In genomic region chr9:18826248-18826647, GRCh38 we compare ENCODE assay signal across 18 cellular contexts.
DNase-seq lines count a peak whose midpoint lies in the region; TF ChIP-seq lines count a peak whose summit lies in the region.
"Had no signal": no experiment of that assay in that cellular context is flagged by ENCODE, and none has a peak within 500 bp of the region (broad histone marks: within the 10 kb centered on the region; RNA-seq: fewer than 3 reads in every experiment).

No MANE protein-coding gene starts in this region.

- H3K79me2 ChIP-seq in H9 (ENCODE audit: insufficient read depth, low read length) = no peaks in the 10 kb centered on the region

- no peak overlapping the region for H3K4ac ChIP-seq in H9 (ENCODE audit: low read depth, low read length)

- peaks cover 29 to 31% of the 10 kb centered on the region in 2 experiments for H3K4me1 Mint-ChIP-seq in H9
- H3K4me1 Mint-ChIP-seq in endodermal cell = peaks cover 37% of the 10 kb centered on the region
- peaks cover 6% of the 10 kb centered on the region for H3K4me1 Mint-ChIP-seq in activated T-helper 2 cell treated with anti-CD3 and anti-CD28 coated beads, Interferon-gamma antibody, Interleukin-2, Interleukin-4, amounts not matched to agents 10 μg/mL and 5 μg/mL and 100 μg/mL, durations not matched to agents 14 hours and 24 hours and 36 hours (ENCODE audit: low read depth)

- no peaks in the 10 kb centered on the region for H3K9me3 Mint-ChIP-seq in H9
- no peaks in the 10 kb centered on the region for H3K9me3 Mint-ChIP-seq in endodermal cell
- no peaks in the 10 kb centered on the region for H3K9me3 Mint-ChIP-seq in activated T-helper 2 cell treated with anti-CD3 and anti-CD28 coated beads, Interferon-gamma antibody, Interleukin-2, Interleukin-4, amounts not matched to agents 10 μg/mL and 5 μg/mL and 100 μg/mL, durations not matched to agents 14 hours and 24 hours and 36 hours
- H3K9me3 Mint-ChIP-seq: dendritic cell treated with granulocyte-macrophage colony-stimulating factor and Interleukin-4, amounts not matched to agents 40 ng/mL and 50 ng/mL, for 4 days had no signal

- H3K36me3 ChIP-seq in endodermal cell (ENCODE audit: control insufficient read depth, insufficient read depth, low read length) = no peaks in the 10 kb centered on the region
- H3K36me3 ChIP-seq: BE2C, neutrophil had no signal

- H2BK5ac ChIP-seq in H9 (ENCODE audit: insufficient read length, low read length) = no peak overlapping the region

- H2BK20ac ChIP-seq in H9 (ENCODE audit: low read depth, low read length, poor library complexity, severe bottlenecking) = no peak overlapping the region

- H2BK12ac ChIP-seq in H9 (ENCODE audit: insufficient read length, low read depth, low read length) = no peak overlapping the region

- H3K79me1 ChIP-seq in H9 (ENCODE audit: insufficient read depth, low read depth, low read length, poor library complexity, severe bottlenecking) = no peaks in the 10 kb centered on the region

- WGBS in H9 (ENCODE audit: extremely low coverage, insufficient read length, low lambda C conversion rate) = no CpG with 5 or more reads among the region's 6 CpGs
- 20 to 64% methylated on average over 1 to 6 of the region's 6 CpGs for WGBS in endodermal cell (ENCODE audit: insufficient coverage in 1 of 2, insufficient read length in 1 of 2), 2 experiments

- H3K4me1 ChIP-seq in H9 (ENCODE audit: insufficient read depth, low read length) = no peaks in the 10 kb centered on the region
- peaks cover 10% of the 10 kb centered on the region for H3K4me1 ChIP-seq in endodermal cell (ENCODE audit: control insufficient read depth, insufficient read depth, low read length)
- H3K4me1 ChIP-seq: BE2C, testis had no signal

- H3K14ac ChIP-seq in H9 (ENCODE audit: insufficient read depth, low read length) = no peak overlapping the region

- TF ChIP-seq CTCF in H9 (conservative IDR thresholded peaks at IDR 0.05) (no peak), endodermal cell (conservative IDR thresholded peaks at IDR 0.05) (peak; percentile 21)

- no peak overlapping the region for H2AK5ac ChIP-seq in H9 (ENCODE audit: insufficient read length, low read length)

- peaks cover 3% of the 10 kb centered on the region for H3K27me3 Mint-ChIP-seq in H9 (ENCODE audit: low read depth)
- H3K27me3 Mint-ChIP-seq in endodermal cell (ENCODE audit: insufficient read depth) = no peaks in the 10 kb centered on the region
- H3K27me3 Mint-ChIP-seq in activated T-helper 2 cell treated with anti-CD3 and anti-CD28 coated beads, Interferon-gamma antibody, Interleukin-2, Interleukin-4, amounts not matched to agents 10 μg/mL and 5 μg/mL and 100 μg/mL, durations not matched to agents 14 hours and 24 hours and 36 hours (ENCODE audit: low read depth) = no peaks in the 10 kb centered on the region
- H3K27me3 Mint-ChIP-seq: dendritic cell treated with granulocyte-macrophage colony-stimulating factor and Interleukin-4, amounts not matched to agents 40 ng/mL and 50 ng/mL, for 4 days had no signal

- intact Hi-C loops in activated T-helper 2 cell treated with anti-CD3 and anti-CD28 coated beads, Interferon-gamma antibody, Interleukin-2, Interleukin-4, amounts not matched to agents 10 μg/mL and 5 μg/mL and 100 μg/mL, durations not matched to agents 14 hours and 24 hours and 36 hours (cut with micrococcal nuclease) = no loop called here

- no peak overlapping the region for H4K5ac ChIP-seq in H9 (ENCODE audit: insufficient read length, low read depth, low read length)

- H3K27ac ChIP-seq in H9 (ENCODE audit: insufficient read length, low read depth, low read length) = no peak overlapping the region
- no peak overlapping the region for H3K27ac ChIP-seq in endodermal cell (ENCODE audit: low read depth, low read length)
- H3K27ac ChIP-seq: neutrophil, RWPE1, testis had no signal

- no peak overlapping the region for H3K4me3 Mint-ChIP-seq in H9
- H3K4me3 Mint-ChIP-seq in endodermal cell = no peak overlapping the region
- H3K4me3 Mint-ChIP-seq in activated T-helper 2 cell treated with anti-CD3 and anti-CD28 coated beads, Interferon-gamma antibody, Interleukin-2, Interleukin-4, amounts not matched to agents 10 μg/mL and 5 μg/mL and 100 μg/mL, durations not matched to agents 14 hours and 24 hours and 36 hours (ENCODE audit: low read depth) = no peak overlapping the region
- H3K4me3 Mint-ChIP-seq: dendritic cell treated with granulocyte-macrophage colony-stimulating factor and Interleukin-4, amounts not matched to agents 40 ng/mL and 50 ng/mL, for 4 days had no signal

- H4K91ac ChIP-seq in H9 (ENCODE audit: insufficient read length, low read depth, low read length) = no peak overlapping the region

- no peak overlapping the region for H3K9ac ChIP-seq in H9 (ENCODE audit: extremely low read depth, insufficient read length, low read length)
- no peak overlapping the region for H3K9ac ChIP-seq in endodermal cell (ENCODE audit: extremely low read depth, low read length, poor library complexity, severe bottlenecking)

- H2BK15ac ChIP-seq in H9 (ENCODE audit: low read depth, low read length) = no peak overlapping the region

- no peak overlapping the region for H2BK120ac ChIP-seq in H9 (ENCODE audit: low read depth, low read length, poor library complexity, severe bottlenecking)

- H4K20me1 ChIP-seq in H9 (ENCODE audit: control insufficient read depth, insufficient read depth, insufficient read length) = no peaks in the 10 kb centered on the region

- H3K9me3 ChIP-seq in H9 (ENCODE audit: control insufficient read depth, low read depth, low read length) = no peaks in the 10 kb centered on the region
- no peaks in the 10 kb centered on the region for H3K9me3 ChIP-seq in endodermal cell (ENCODE audit: control insufficient read depth, low read length)
- H3K9me3 ChIP-seq: BE2C, neutrophil, testis had no signal

- H3K18ac ChIP-seq in H9 (ENCODE audit: insufficient read length, low read depth, low read length) = no peak overlapping the region

- no peak overlapping the region for H3K4me3 ChIP-seq in endodermal cell (ENCODE audit: low read length)
- H3K4me3 ChIP-seq: testis had no signal

- no peaks in the 10 kb centered on the region for H3K23me2 ChIP-seq in H9 (ENCODE audit: insufficient read length, low read depth, low read length, poor library complexity, severe bottlenecking)

- H3K27ac Mint-ChIP-seq in H9 (no peak overlapping the region; a peak in 1 of 7 replicates), endodermal cell (no peak overlapping the region)
- H3K27ac Mint-ChIP-seq in activated T-helper 2 cell treated with anti-CD3 and anti-CD28 coated beads, Interferon-gamma antibody, Interleukin-2, Interleukin-4, amounts not matched to agents 10 μg/mL and 5 μg/mL and 100 μg/mL, durations not matched to agents 14 hours and 24 hours and 36 hours = no peak overlapping the region
- H3K27ac Mint-ChIP-seq: dendritic cell treated with granulocyte-macrophage colony-stimulating factor and Interleukin-4, amounts not matched to agents 40 ng/mL and 50 ng/mL, for 4 days had no signal

- H4K8ac ChIP-seq in H9 (replicated peaks; ENCODE audit: insufficient read length, low read depth, low read length) = no peak overlapping the region

- no peak overlapping the region for H3T11ph ChIP-seq in H9 (ENCODE audit: low read length)

- no peaks in the 10 kb centered on the region for H3K27me3 ChIP-seq in H9 (ENCODE audit: insufficient read depth, low read length)
- H3K27me3 ChIP-seq in endodermal cell (ENCODE audit: control insufficient read depth, insufficient read depth, low read length, poor library complexity, severe bottlenecking) = peaks cover 9% of the 10 kb centered on the region
- H3K27me3 ChIP-seq: BE2C, neutrophil, testis had no signal

- H2AFZ ChIP-seq in H9 (ENCODE audit: low read length) = no peak overlapping the region

- H3K23ac ChIP-seq in H9 (ENCODE audit: insufficient read length, low read depth, low read length) = no peak overlapping the region

- H3K56ac ChIP-seq in H9 (ENCODE audit: insufficient read length, low read depth, low read length) = no peak overlapping the region

- no peak overlapping the region for H3K4me2 ChIP-seq in H9 (ENCODE audit: insufficient read depth, insufficient read length, low read length)

- DNase-seq in COR-L47 (lab: John Stamatoyannopoulos, UW) = peak; percentile 45
- DNase-seq in H9 = peak; percentile 33
- DNase-seq in NCI-H2171 treated with DMSO at 0.1 percent for 48 hours (lab: John Stamatoyannopoulos, UW) = peak; percentile 89
- peak; percentile 63 for DNase-seq in endodermal cell
- no peak for DNase-seq in iPS-NIHi11 (ENCODE audit: low spot score)
- DNase-seq in activated T-helper 2 cell treated with anti-CD3 and anti-CD28 coated beads, Interferon-gamma antibody, Interleukin-2, Interleukin-4, amounts not matched to agents 10 μg/mL and 5 μg/mL and 100 μg/mL, durations not matched to agents 14 hours and 24 hours and 36 hours (ENCODE audit: low spot score) = no peak
- DNase-seq in HuH-7 (ENCODE audit: low spot score) = no peak
- DNase-seq in stimulated activated naive CD4-positive, alpha-beta T cell treated with Interleukin-2 at 50 U/mL for 16 hours (lab: John Stamatoyannopoulos, UW) = no peak
- DNase-seq: activated gamma-delta T cell; BE2C; GDM1; HCEC 1CT; NK-92 treated with Interleukin-12 subunit alpha and Interleukin-12 subunit beta, amount 100 ng/mL, for 24 hours; SW 1271; testis had no signal

- H3K36me3 Mint-ChIP-seq in H9 (ENCODE audit: insufficient read depth in 1 of 3, low read depth in 3 of 3) (no peaks in the 10 kb centered on the region), endodermal cell (ENCODE audit: low read depth) (no peaks in the 10 kb centered on the region)
- H3K36me3 Mint-ChIP-seq in activated T-helper 2 cell treated with anti-CD3 and anti-CD28 coated beads, Interferon-gamma antibody, Interleukin-2, Interleukin-4, amounts not matched to agents 10 μg/mL and 5 μg/mL and 100 μg/mL, durations not matched to agents 14 hours and 24 hours and 36 hours (ENCODE audit: low read depth) = no peaks in the 10 kb centered on the region

Comparison
In these comparisons a context has a peak if more than half of its experiments do, and no peak if none do; other contexts are left out.
1. DNase-seq: peak in COR-L47 (single experiment), H9 (single experiment), NCI-H2171 treated with DMSO at 0.1 percent for 48 hours (single experiment) and endodermal cell (single experiment); none in iPS-NIHi11 (single experiment), activated T-helper 2 cell treated with anti-CD3 and anti-CD28 coated beads, Interferon-gamma antibody, Interleukin-2, Interleukin-4, amounts not matched to agents 10 μg/mL and 5 μg/mL and 100 μg/mL, durations not matched to agents 14 hours and 24 hours and 36 hours (single experiment), HuH-7 (single experiment) and stimulated activated naive CD4-positive, alpha-beta T cell treated with Interleukin-2 at 50 U/mL for 16 hours (single experiment).